ENCODE assay signal across 1 cellular context in the genomic region with DNA sequence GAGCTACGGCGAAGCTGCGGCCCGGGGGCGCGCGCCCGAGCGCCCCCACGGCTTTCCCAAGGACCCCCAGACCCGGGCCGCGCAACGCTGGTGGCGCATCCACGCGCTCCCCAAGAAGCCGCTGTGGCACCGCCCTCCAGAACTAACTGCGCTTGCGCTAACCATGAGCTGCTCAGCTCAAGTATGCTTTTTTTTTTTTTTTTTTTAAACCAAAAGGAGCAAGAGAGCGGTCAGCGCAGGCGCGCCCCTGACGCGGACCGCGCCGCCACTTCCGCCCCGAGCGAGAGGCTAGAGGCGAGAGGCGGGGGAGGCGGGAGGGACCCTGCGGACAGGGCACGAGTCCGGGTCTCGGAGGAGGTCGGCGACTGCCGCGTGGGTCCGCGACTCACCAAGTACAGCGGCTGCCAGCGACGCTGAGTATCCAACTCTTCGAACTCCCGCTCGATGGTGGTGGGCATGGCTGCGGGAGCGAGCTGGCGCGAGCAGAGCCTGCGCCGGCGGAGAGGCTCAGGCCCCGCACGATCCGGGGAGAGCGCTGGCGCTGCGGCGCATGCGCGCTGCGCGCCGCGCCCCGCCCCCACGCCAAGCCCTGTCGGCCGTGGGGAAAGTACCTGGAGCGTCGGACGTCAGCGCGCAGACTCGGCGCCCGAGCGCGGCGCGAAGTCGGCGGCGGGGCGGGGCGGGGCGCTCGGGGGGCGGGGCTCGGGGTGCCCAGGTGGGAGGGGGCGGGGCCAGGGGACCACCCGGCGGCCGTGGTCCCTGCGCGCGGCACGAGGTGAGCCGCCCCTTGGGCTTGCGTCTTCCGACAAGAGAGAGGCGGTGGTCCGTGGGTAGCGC.
A peak's percentile ranks its signal among the peaks of the same experiment; 100 is the strongest.
TF ChIP-seq lines count a peak whose summit lies in the region.

A gene (minus strand): TSS at position 554 of the 837 bp plus-strand sequence. CDS start 96 bp downstream, at position 458.

TF ChIP-seq in HepG2, 621 proteins besides CTCF, POLR2A, EP300 and RAD21 (continued from another document and continues in another):
- TF ChIP-seq, protein P1, sequence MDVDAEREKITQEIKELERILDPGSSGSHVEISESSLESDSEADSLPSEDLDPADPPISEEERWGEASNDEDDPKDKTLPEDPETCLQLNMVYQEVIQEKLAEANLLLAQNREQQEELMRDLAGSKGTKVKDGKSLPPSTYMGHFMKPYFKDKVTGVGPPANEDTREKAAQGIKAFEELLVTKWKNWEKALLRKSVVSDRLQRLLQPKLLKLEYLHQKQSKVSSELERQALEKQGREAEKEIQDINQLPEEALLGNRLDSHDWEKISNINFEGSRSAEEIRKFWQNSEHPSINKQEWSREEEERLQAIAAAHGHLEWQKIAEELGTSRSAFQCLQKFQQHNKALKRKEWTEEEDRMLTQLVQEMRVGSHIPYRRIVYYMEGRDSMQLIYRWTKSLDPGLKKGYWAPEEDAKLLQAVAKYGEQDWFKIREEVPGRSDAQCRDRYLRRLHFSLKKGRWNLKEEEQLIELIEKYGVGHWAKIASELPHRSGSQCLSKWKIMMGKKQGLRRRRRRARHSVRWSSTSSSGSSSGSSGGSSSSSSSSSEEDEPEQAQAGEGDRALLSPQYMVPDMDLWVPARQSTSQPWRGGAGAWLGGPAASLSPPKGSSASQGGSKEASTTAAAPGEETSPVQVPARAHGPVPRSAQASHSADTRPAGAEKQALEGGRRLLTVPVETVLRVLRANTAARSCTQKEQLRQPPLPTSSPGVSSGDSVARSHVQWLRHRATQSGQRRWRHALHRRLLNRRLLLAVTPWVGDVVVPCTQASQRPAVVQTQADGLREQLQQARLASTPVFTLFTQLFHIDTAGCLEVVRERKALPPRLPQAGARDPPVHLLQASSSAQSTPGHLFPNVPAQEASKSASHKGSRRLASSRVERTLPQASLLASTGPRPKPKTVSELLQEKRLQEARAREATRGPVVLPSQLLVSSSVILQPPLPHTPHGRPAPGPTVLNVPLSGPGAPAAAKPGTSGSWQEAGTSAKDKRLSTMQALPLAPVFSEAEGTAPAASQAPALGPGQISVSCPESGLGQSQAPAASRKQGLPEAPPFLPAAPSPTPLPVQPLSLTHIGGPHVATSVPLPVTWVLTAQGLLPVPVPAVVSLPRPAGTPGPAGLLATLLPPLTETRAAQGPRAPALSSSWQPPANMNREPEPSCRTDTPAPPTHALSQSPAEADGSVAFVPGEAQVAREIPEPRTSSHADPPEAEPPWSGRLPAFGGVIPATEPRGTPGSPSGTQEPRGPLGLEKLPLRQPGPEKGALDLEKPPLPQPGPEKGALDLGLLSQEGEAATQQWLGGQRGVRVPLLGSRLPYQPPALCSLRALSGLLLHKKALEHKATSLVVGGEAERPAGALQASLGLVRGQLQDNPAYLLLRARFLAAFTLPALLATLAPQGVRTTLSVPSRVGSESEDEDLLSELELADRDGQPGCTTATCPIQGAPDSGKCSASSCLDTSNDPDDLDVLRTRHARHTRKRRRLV (CRISPR knock-in tag; IDR thresholded peaks at IDR 0.05) = 0 out of 2 replicates have a peak, but pooled peaks have one; percentile 25
- TF ChIP-seq KDM4B (CRISPR knock-in tag; IDR thresholded peaks at IDR 0.05) (no peak; the same call in 1 of the 2 replicates), MIXL1 (CRISPR knock-in tag; IDR thresholded peaks at IDR 0.05) (peak; percentile 70; the same call in 1 of the 2 replicates), CHD2 (IDR thresholded peaks at IDR 0.05; ENCODE audit: low read depth, low read length) (peak; percentile 50; the same call in 1 of the 2 replicates), JDP2 (CRISPR knock-in tag; IDR thresholded peaks at IDR 0.05; ENCODE audit: borderline replicate concordance) (no peak), ZNF335 (CRISPR knock-in tag; IDR thresholded peaks at IDR 0.05) (peak; percentile 55; the same call in 1 of the 2 replicates), STAT5B (CRISPR knock-in tag; IDR thresholded peaks at IDR 0.05) (0 out of 2 replicates have a peak, but pooled peaks have one; percentile 71), ZFP36L2 (CRISPR knock-in tag; IDR thresholded peaks at IDR 0.05) (no peak), ZNF383 (CRISPR knock-in tag; IDR thresholded peaks at IDR 0.05; ENCODE audit: borderline replicate concordance) (0 out of 2 replicates have a peak, but pooled peaks have one; percentile 37), ZNF558 (CRISPR knock-in tag; IDR thresholded peaks at IDR 0.05; ENCODE audit: borderline replicate concordance) (peak; percentile 53; the same call in 1 of the 2 replicates), TBL1XR1 (IDR thresholded peaks at IDR 0.05; ENCODE audit: borderline replicate concordance, low read length, partially characterized antibody) (peak; percentile 15), NKX3-1 (CRISPR knock-in tag; IDR thresholded peaks at IDR 0.05) (peak; percentile 64; the same call in 1 of the 2 replicates), PCBP1 (IDR thresholded peaks at IDR 0.05; ENCODE audit: borderline replicate concordance, low read depth, low read length) (0 out of 2 replicates have a peak, but pooled peaks have one; percentile 62), ZNF660 (CRISPR knock-in tag; IDR thresholded peaks at IDR 0.05; ENCODE audit: borderline replicate concordance, low read depth) (no peak), RORA (CRISPR knock-in tag; IDR thresholded peaks at IDR 0.05) (no peak), ZNF552 (CRISPR knock-in tag; IDR thresholded peaks at IDR 0.05; ENCODE audit: borderline replicate concordance) (0 out of 2 replicates have a peak, but pooled peaks have one; percentile 28), ZNF792 (CRISPR knock-in tag; IDR thresholded peaks at IDR 0.05) (no peak; the same call in 1 of the 2 replicates), HNF4A (CRISPR knock-in tag; IDR thresholded peaks at IDR 0.05) (peak; percentile 18; the same call in 1 of the 2 replicates), ZFP36L1 (CRISPR knock-in tag; IDR thresholded peaks at IDR 0.05) (0 out of 2 replicates have a peak, but pooled peaks have one; percentile 56), HOXA9 (CRISPR knock-in tag; IDR thresholded peaks at IDR 0.05; ENCODE audit: borderline replicate concordance) (no peak), ZNF788 (CRISPR knock-in tag; IDR thresholded peaks at IDR 0.05; ENCODE audit: borderline replicate concordance) (peak; percentile 81; the same call in 1 of the 2 replicates), FOXC1 (CRISPR knock-in tag; IDR thresholded peaks at IDR 0.05; ENCODE audit: borderline replicate concordance) (peak; percentile 88)
- TF ChIP-seq, protein P2, sequence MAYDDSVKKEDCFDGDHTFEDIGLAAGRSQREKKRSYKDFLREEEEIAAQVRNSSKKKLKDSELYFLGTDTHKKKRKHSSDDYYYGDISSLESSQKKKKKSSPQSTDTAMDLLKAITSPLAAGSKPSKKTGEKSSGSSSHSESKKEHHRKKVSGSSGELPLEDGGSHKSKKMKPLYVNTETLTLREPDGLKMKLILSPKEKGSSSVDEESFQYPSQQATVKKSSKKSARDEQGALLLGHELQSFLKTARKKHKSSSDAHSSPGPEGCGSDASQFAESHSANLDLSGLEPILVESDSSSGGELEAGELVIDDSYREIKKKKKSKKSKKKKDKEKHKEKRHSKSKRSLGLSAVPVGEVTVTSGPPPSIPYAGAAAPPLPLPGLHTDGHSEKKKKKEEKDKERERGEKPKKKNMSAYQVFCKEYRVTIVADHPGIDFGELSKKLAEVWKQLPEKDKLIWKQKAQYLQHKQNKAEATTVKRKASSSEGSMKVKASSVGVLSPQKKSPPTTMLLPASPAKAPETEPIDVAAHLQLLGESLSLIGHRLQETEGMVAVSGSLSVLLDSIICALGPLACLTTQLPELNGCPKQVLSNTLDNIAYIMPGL (CRISPR knock-in tag; IDR thresholded peaks at IDR 0.05; ENCODE audit: borderline replicate concordance in 1 of 2, low read depth in 1 of 2) = peak; percentile 54 to 65; a peak in 3 of 4 replicates
- TF ChIP-seq, protein P3, sequence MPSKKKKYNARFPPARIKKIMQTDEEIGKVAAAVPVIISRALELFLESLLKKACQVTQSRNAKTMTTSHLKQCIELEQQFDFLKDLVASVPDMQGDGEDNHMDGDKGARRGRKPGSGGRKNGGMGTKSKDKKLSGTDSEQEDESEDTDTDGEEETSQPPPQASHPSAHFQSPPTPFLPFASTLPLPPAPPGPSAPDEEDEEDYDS (CRISPR knock-in tag; IDR thresholded peaks at IDR 0.05) = peak; percentile 77
- TF ChIP-seq, protein P4, sequence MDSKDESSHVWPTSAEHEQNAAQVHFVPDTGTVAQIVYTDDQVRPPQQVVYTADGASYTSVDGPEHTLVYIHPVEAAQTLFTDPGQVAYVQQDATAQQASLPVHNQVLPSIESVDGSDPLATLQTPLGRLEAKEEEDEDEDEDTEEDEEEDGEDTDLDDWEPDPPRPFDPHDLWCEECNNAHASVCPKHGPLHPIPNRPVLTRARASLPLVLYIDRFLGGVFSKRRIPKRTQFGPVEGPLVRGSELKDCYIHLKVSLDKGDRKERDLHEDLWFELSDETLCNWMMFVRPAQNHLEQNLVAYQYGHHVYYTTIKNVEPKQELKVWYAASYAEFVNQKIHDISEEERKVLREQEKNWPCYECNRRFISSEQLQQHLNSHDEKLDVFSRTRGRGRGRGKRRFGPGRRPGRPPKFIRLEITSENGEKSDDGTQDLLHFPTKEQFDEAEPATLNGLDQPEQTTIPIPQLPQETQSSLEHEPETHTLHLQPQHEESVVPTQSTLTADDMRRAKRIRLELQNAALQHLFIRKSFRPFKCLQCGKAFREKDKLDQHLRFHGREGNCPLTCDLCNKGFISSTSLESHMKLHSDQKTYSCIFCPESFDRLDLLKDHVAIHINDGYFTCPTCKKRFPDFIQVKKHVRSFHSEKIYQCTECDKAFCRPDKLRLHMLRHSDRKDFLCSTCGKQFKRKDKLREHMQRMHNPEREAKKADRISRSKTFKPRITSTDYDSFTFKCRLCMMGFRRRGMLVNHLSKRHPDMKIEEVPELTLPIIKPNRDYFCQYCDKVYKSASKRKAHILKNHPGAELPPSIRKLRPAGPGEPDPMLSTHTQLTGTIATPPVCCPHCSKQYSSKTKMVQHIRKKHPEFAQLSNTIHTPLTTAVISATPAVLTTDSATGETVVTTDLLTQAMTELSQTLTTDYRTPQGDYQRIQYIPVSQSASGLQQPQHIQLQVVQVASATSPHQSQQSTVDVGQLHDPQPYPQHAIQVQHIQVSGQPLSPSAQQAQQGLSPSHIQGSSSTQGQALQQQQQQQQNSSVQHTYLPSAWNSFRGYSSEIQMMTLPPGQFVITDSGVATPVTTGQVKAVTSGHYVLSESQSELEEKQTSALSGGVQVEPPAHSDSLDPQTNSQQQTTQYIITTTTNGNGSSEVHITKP (CRISPR knock-in tag; IDR thresholded peaks at IDR 0.05; ENCODE audit: low read depth) = no peak
- TF ChIP-seq, protein P5, sequence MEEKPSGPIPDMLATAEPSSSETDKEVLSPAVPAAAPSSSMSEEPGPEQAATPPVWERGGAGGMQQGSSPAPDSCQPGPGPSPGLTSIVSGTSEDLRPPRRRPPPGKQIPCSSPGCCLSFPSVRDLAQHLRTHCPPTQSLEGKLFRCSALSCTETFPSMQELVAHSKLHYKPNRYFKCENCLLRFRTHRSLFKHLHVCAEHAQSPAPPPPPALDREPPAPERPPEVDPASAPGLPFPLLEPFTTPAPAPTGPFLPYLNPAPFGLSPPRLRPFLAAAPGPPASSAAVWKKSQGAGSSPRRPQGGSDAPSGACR (CRISPR knock-in tag; IDR thresholded peaks at IDR 0.05) = peak; percentile 42; the same call in 1 of the 2 replicates
- TF ChIP-seq, protein P6, sequence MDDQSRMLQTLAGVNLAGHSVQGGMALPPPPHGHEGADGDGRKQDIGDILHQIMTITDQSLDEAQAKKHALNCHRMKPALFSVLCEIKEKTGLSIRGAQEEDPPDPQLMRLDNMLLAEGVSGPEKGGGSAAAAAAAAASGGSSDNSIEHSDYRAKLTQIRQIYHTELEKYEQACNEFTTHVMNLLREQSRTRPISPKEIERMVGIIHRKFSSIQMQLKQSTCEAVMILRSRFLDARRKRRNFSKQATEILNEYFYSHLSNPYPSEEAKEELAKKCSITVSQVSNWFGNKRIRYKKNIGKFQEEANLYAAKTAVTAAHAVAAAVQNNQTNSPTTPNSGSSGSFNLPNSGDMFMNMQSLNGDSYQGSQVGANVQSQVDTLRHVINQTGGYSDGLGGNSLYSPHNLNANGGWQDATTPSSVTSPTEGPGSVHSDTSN (CRISPR knock-in tag; IDR thresholded peaks at IDR 0.05; ENCODE audit: borderline replicate concordance) = no peak; the same call in 1 of the 2 replicates
- TF ChIP-seq, protein P7, sequence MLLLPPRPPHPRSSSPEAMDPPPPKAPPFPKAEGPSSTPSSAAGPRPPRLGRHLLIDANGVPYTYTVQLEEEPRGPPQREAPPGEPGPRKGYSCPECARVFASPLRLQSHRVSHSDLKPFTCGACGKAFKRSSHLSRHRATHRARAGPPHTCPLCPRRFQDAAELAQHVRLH (CRISPR knock-in tag; IDR thresholded peaks at IDR 0.05; ENCODE audit: borderline replicate concordance, low read depth) = no peak; the same call in 1 of the 2 replicates
- TF ChIP-seq, protein P8, sequence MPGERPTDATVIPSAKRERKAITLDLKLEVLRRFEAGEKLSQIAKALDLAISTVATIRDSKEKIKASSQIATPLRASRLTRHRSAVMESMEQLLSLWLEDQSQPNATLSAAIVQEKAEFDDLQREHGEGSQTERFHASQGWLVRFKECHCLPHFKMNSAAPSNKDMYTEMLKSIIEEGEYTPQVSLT (CRISPR knock-in tag; IDR thresholded peaks at IDR 0.05; ENCODE audit: borderline replicate concordance, low read depth) = no peak
- TF ChIP-seq, protein P9, sequence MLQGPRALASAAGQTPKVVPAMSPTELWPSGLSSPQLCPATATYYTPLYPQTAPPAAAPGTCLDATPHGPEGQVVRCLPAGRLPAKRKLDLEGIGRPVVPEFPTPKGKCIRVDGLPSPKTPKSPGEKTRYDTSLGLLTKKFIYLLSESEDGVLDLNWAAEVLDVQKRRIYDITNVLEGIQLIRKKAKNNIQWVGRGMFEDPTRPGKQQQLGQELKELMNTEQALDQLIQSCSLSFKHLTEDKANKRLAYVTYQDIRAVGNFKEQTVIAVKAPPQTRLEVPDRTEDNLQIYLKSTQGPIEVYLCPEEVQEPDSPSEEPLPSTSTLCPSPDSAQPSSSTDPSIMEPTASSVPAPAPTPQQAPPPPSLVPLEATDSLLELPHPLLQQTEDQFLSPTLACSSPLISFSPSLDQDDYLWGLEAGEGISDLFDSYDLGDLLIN (CRISPR knock-in tag; IDR thresholded peaks at IDR 0.05; ENCODE audit: borderline replicate concordance) = no peak
- TF ChIP-seq, protein P10, sequence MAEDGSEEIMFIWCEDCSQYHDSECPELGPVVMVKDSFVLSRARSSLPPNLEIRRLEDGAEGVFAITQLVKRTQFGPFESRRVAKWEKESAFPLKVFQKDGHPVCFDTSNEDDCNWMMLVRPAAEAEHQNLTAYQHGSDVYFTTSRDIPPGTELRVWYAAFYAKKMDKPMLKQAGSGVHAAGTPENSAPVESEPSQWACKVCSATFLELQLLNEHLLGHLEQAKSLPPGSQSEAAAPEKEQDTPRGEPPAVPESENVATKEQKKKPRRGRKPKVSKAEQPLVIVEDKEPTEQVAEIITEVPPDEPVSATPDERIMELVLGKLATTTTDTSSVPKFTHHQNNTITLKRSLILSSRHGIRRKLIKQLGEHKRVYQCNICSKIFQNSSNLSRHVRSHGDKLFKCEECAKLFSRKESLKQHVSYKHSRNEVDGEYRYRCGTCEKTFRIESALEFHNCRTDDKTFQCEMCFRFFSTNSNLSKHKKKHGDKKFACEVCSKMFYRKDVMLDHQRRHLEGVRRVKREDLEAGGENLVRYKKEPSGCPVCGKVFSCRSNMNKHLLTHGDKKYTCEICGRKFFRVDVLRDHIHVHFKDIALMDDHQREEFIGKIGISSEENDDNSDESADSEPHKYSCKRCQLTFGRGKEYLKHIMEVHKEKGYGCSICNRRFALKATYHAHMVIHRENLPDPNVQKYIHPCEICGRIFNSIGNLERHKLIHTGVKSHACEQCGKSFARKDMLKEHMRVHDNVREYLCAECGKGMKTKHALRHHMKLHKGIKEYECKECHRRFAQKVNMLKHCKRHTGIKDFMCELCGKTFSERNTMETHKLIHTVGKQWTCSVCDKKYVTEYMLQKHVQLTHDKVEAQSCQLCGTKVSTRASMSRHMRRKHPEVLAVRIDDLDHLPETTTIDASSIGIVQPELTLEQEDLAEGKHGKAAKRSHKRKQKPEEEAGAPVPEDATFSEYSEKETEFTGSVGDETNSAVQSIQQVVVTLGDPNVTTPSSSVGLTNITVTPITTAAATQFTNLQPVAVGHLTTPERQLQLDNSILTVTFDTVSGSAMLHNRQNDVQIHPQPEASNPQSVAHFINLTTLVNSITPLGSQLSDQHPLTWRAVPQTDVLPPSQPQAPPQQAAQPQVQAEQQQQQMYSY (CRISPR knock-in tag; IDR thresholded peaks at IDR 0.05) = peak; percentile 54; the same call in 1 of the 2 replicates
